ENCODE assay signal across 8 cellular contexts in genomic region chr7:104979167-104979841, GRCh38. TPM values are rescaled to one million over a fixed set of nuclear protein-coding genes. Genes with fewer than 3 reads are reported as not detected.
DNase-seq lines count a peak whose midpoint lies in the region; ATAC-seq and TF ChIP-seq lines count a peak whose summit lies in the region.

No MANE protein-coding gene starts in this region.

- H3K4me1 ChIP-seq in upper lobe of left lung: peaks cover 50 to 72% (median 56%) of the 10 kb centered on the region in 4 donors

- H3K9me3 ChIP-seq in upper lobe of left lung: no peaks in the 10 kb centered on the region

- no peak for TF ChIP-seq EP300 in upper lobe of left lung (IDR thresholded peaks at IDR 0.05)

- 61 to 72% methylated on average over 4 of the region's 4 CpGs for WGBS in upper lobe of left lung, 2 donors

- ATAC-seq in upper lobe of left lung (ENCODE audit: low FRiP score in 2 of 2): no peak
- no peak for ATAC-seq in GM21529 (IDR thresholded peaks at IDR 0.05; ENCODE audit: unreplicated experiment)

- no peaks in the 10 kb centered on the region for H3K27me3 ChIP-seq in layer of hippocampus (ENCODE audit: control insufficient read depth, insufficient read depth, low read length)
- no peaks in the 10 kb centered on the region for H3K27me3 ChIP-seq in upper lobe of left lung

- H3K27ac ChIP-seq in layer of hippocampus (ENCODE audit: low read depth, low read length): peak overlapping the region; percentile 69
- peak overlapping the region; percentile 64 to 97 (median 81) for H3K27ac ChIP-seq in upper lobe of left lung

- H3K4me3 Mint-ChIP-seq in activated CD4-positive, alpha-beta T cell treated with anti-CD3 and anti-CD28 coated beads, Interleukin-2, amount 10 ng/mL, durations not matched to agents 7 days and 5 days: no peak overlapping the region

- peaks cover 3% of the 10 kb centered on the region for H3K36me3 Mint-ChIP-seq in activated CD4-positive, alpha-beta T cell treated with anti-CD3 and anti-CD28 coated beads, Interleukin-2, amount 10 ng/mL, durations not matched to agents 7 days and 5 days (ENCODE audit: low read depth)

- no peaks in the 10 kb centered on the region for H3K36me3 ChIP-seq in upper lobe of left lung

- H3K4me1 Mint-ChIP-seq in activated CD4-positive, alpha-beta T cell treated with anti-CD3 and anti-CD28 coated beads, Interleukin-2, amount 10 ng/mL, durations not matched to agents 7 days and 5 days: peaks cover 32% of the 10 kb centered on the region

- CTCF ChIA-PET in activated CD4-positive, alpha-beta T cell treated with anti-CD3 and anti-CD28 coated beads, Interleukin-2, amount 10 ng/mL, durations not matched to agents 7 days and 5 days (lab: Charles Lee): interaction anchor here (0.9 to 9.3 kb wide), 7 partner anchors 9 to 355 kb away, joined by 3 to 120 read pairs (median 5); partner anchors contain the start of gene KMT2E

- H3K27me3 Mint-ChIP-seq in activated CD4-positive, alpha-beta T cell treated with anti-CD3 and anti-CD28 coated beads, Interleukin-2, amount 10 ng/mL, durations not matched to agents 7 days and 5 days: no peaks in the 10 kb centered on the region

- no peak overlapping the region for H3K4me3 ChIP-seq in upper lobe of left lung

- DNase-seq in activated CD4-positive, alpha-beta T cell treated with anti-CD3 and anti-CD28 coated beads, Interleukin-2, amount 10 ng/mL, durations not matched to agents 7 days and 5 days: no peak
- DNase-seq in activated CD4-positive, alpha-beta T cell treated with anti-CD3 and anti-CD28 coated beads, Interleukin-2, amount 50 U/mL, for 48 hours: no peak
- peak; percentile 83 for DNase-seq in brain pericyte (ENCODE audit: low read depth, low spot score)
- DNase-seq in upper lobe of left lung: peak in 1 of 2 donors; percentile 34
- DNase-seq in stimulated activated naive CD4-positive, alpha-beta T cell treated with Interleukin-2 at 50 U/mL for 16 hours (lab: John Stamatoyannopoulos, UW): no peak
- no peak for DNase-seq in activated CD8-positive, alpha-beta memory T cell treated with anti-CD3 and anti-CD28 coated beads, Interleukin-2, amount 50 U/mL, for 4 hours

- no peak for TF ChIP-seq CTCF in upper lobe of left lung (IDR thresholded peaks at IDR 0.05)

- POLR2A ChIA-PET in activated CD4-positive, alpha-beta T cell treated with anti-CD3 and anti-CD28 coated beads, Interleukin-2, amount 10 ng/mL, durations not matched to agents 7 days and 5 days (lab: Charles Lee): interaction anchor here (0.6 to 0.7 kb wide), 2 partner anchors 37 to 53 kb away, joined by 3 to 7 read pairs; no protein-coding TSS in a partner anchor

- H3K27ac Mint-ChIP-seq in activated CD4-positive, alpha-beta T cell treated with anti-CD3 and anti-CD28 coated beads, Interleukin-2, amount 10 ng/mL, durations not matched to agents 7 days and 5 days: peak overlapping the region; percentile 19

- no peak for TF ChIP-seq POLR2A in upper lobe of left lung (IDR thresholded peaks at IDR 0.05)

- no peaks in the 10 kb centered on the region for H3K9me3 Mint-ChIP-seq in activated CD4-positive, alpha-beta T cell treated with anti-CD3 and anti-CD28 coated beads, Interleukin-2, amount 10 ng/mL, durations not matched to agents 7 days and 5 days

RNA-seq across cellular contexts. Expression of gene KMT2E, which starts 34.7 kb away (rescaled TPM):
- 10 to 100 TPM; 97.4 to 98.5 TPM for total RNA-seq in activated CD4-positive, alpha-beta T cell treated with anti-CD3 and anti-CD28 coated beads, Interleukin-2, amount 10 ng/mL, durations not matched to agents 7 days and 5 days
- total RNA-seq in upper lobe of left lung: 100 to 1,000 TPM in 3 of 6 donors, 10 to 100 TPM in 3; 77.3 to 182 (median 105) TPM
